In genomic region chr20:63642518-63643247, GRCh38 we compare ENCODE assay signal across 8 cellular contexts. TPM values are rescaled to one million over a fixed set of nuclear protein-coding genes. Genes with fewer than 3 reads are reported as not detected.
DNase-seq lines count a peak whose midpoint lies in the region; ATAC-seq and TF ChIP-seq lines count a peak whose summit lies in the region.

No MANE protein-coding gene starts in this region.

- intact Hi-C loops in breast epithelium (cut with DNase I; ENCODE audit: low total_unique reads) = no loop called here
- intact Hi-C loops in naive thymus-derived CD4-positive, alpha-beta T cell (cut with micrococcal nuclease) = loop anchor here (1.0 kb wide), 7 partner anchors 11 to 154 kb away; partner anchors contain the start of genes RTEL1 (in 1 of the 2) and STMN3 (in 1 of the 2)

- H3K27me3 Mint-ChIP-seq in CD4-positive, CD25-positive, alpha-beta regulatory T cell = no peaks in the 10 kb centered on the region
- peaks cover 0 to 2% (median 0%) of the 10 kb centered on the region in 5 donors for H3K27me3 Mint-ChIP-seq in naive thymus-derived CD4-positive, alpha-beta T cell

- H3K27me3 ChIP-seq in CD4-positive, CD25-positive, alpha-beta regulatory T cell (ENCODE audit: control insufficient read depth, insufficient read depth, low read length) = no peaks in the 10 kb centered on the region
- no peaks in the 10 kb centered on the region for H3K27me3 ChIP-seq in breast epithelium
- no peaks in the 10 kb centered on the region for H3K27me3 ChIP-seq in naive thymus-derived CD4-positive, alpha-beta T cell (ENCODE audit: control insufficient read depth in 2 of 2, insufficient read depth in 2 of 2, low read length in 2 of 2)

- CTCF ChIA-PET in naive thymus-derived CD4-positive, alpha-beta T cell (lab: Charles Lee) = interaction anchor here (1.2 to 2.4 kb wide), 7 partner anchors 11 to 105 kb away, joined by 3 to 13 read pairs (median 9); partner anchors contain the start of gene PTK6

- POLR2A ChIA-PET in naive thymus-derived CD4-positive, alpha-beta T cell (lab: Charles Lee) = interaction anchor here (1.1 to 10.8 kb wide), 18 partner anchors 9 to 337 kb away, joined by 3 to 552 read pairs (median 8); partner anchors contain the start of genes ARFRP1, GMEB2, HELZ2 and LIME1

- peaks cover 0 to 1% (median 0%) of the 10 kb centered on the region in 7 donors for H3K9me3 Mint-ChIP-seq in CD4-positive, CD25-positive, alpha-beta regulatory T cell
- H3K9me3 Mint-ChIP-seq in naive thymus-derived CD4-positive, alpha-beta T cell = no peaks in the 10 kb centered on the region

- no peaks in the 10 kb centered on the region for H3K9me3 ChIP-seq in CD4-positive, CD25-positive, alpha-beta regulatory T cell (ENCODE audit: control insufficient read depth in 2 of 2, low read length in 2 of 2)
- no peaks in the 10 kb centered on the region for H3K9me3 ChIP-seq in breast epithelium
- no peaks in the 10 kb centered on the region for H3K9me3 ChIP-seq in naive thymus-derived CD4-positive, alpha-beta T cell (ENCODE audit: control insufficient read depth in 2 of 3, low read length in 3 of 3)

- peaks cover 35% of the 10 kb centered on the region for H3K4me1 ChIP-seq in CD4-positive, CD25-positive, alpha-beta regulatory T cell (ENCODE audit: control insufficient read depth, insufficient read depth, low read length, poor library complexity, severe bottlenecking)
- H3K4me1 ChIP-seq in breast epithelium = peaks cover 0 to 3% of the 10 kb centered on the region in 2 donors
- H3K4me1 ChIP-seq in naive thymus-derived CD4-positive, alpha-beta T cell (ENCODE audit: control insufficient read depth in 2 of 2, insufficient read depth in 2 of 2, low read length in 2 of 2) = peaks cover 16 to 17% of the 10 kb centered on the region in 2 donors

- H3K27ac ChIP-seq in CD4-positive, CD25-positive, alpha-beta regulatory T cell (ENCODE audit: insufficient read depth, low read length, poor library complexity, severe bottlenecking) = peak overlapping the region; percentile 77
- H3K27ac ChIP-seq in breast epithelium = peak overlapping the region; percentile 77 to 86
- peak overlapping the region; percentile 72 for H3K27ac ChIP-seq in naive thymus-derived CD4-positive, alpha-beta T cell (ENCODE audit: low read depth, low read length)

- no peak for TF ChIP-seq CTCF in breast epithelium (IDR thresholded peaks at IDR 0.05)

- peaks cover 15% of the 10 kb centered on the region for H3K36me3 Mint-ChIP-seq in CD4-positive, CD25-positive, alpha-beta regulatory T cell
- peaks cover 0 to 9% (median 6%) of the 10 kb centered on the region in 5 donors for H3K36me3 Mint-ChIP-seq in naive thymus-derived CD4-positive, alpha-beta T cell

- no peak for DNase-seq in CD4-positive, CD25-positive, alpha-beta regulatory T cell
- DNase-seq in breast epithelium (ENCODE audit: low spot score in 2 of 2) (peak in 1 of 2 donors; percentile 43), DMS79 (lab: John Stamatoyannopoulos, UW) (no peak)
- peak in 1 of 9 donors; percentile 36 for DNase-seq in naive thymus-derived CD4-positive, alpha-beta T cell
- DNase-seq in stimulated activated CD4-positive, alpha-beta T cell treated with anti-CD3 and anti-CD28 coated beads, Interleukin-2, amount 100 ng/mL, for 48 hours = no peak

- peak overlapping the region in 1 of 3 donors; percentile 83 for H3K27ac Mint-ChIP-seq in CD4-positive, CD25-positive, alpha-beta regulatory T cell
- H3K27ac Mint-ChIP-seq in naive thymus-derived CD4-positive, alpha-beta T cell = peak overlapping the region in 7 of 9 donors; percentile 70 to 87 (median 80)

- H3K4me1 Mint-ChIP-seq in CD4-positive, CD25-positive, alpha-beta regulatory T cell = peaks cover 0 to 25% (median 12%) of the 10 kb centered on the region in 4 donors
- H3K4me1 Mint-ChIP-seq in naive thymus-derived CD4-positive, alpha-beta T cell = peaks cover 16 to 35% (median 27%) of the 10 kb centered on the region in 7 donors

- no peak for ATAC-seq in CD4-positive, CD25-positive, alpha-beta regulatory T cell (ENCODE audit: low read depth in 2 of 2)
- peak; percentile 4 for ATAC-seq in HG03135 (IDR thresholded peaks at IDR 0.05; ENCODE audit: unreplicated experiment)
- no peak for ATAC-seq in naive thymus-derived CD4-positive, alpha-beta T cell
- no peak for ATAC-seq in GM21825 (IDR thresholded peaks at IDR 0.05; ENCODE audit: unreplicated experiment)
- no peak for ATAC-seq in GM18858 (IDR thresholded peaks at IDR 0.05; ENCODE audit: unreplicated experiment)

- no peaks in the 10 kb centered on the region for H3K36me3 ChIP-seq in CD4-positive, CD25-positive, alpha-beta regulatory T cell (ENCODE audit: control insufficient read depth, insufficient read depth, low read length)
- no peaks in the 10 kb centered on the region for H3K36me3 ChIP-seq in breast epithelium
- peaks cover 0 to 9% (median 0%) of the 10 kb centered on the region in 3 experiments for H3K36me3 ChIP-seq in naive thymus-derived CD4-positive, alpha-beta T cell (ENCODE audit: control insufficient read depth in 2 of 3, insufficient read depth in 3 of 3, low read length in 3 of 3)

- no peak overlapping the region for H3K4me3 ChIP-seq in CD4-positive, CD25-positive, alpha-beta regulatory T cell (ENCODE audit: low read depth, low read length)
- H3K4me3 ChIP-seq in breast epithelium = peak overlapping the region; percentile 37 to 66 (median 63)
- H3K4me3 ChIP-seq in naive thymus-derived CD4-positive, alpha-beta T cell (ENCODE audit: low read length) = peak overlapping the region; percentile 9

- peak overlapping the region; percentile 65 to 86 (median 74) for H3K4me3 Mint-ChIP-seq in CD4-positive, CD25-positive, alpha-beta regulatory T cell
- H3K4me3 Mint-ChIP-seq in naive thymus-derived CD4-positive, alpha-beta T cell = peak overlapping the region; percentile 21 to 92 (median 70)

- TF ChIP-seq POLR2A in breast epithelium (IDR thresholded peaks at IDR 0.05) = no peak

RNA-seq across cellular contexts. Expression of gene STMN3, which starts 10.5 kb away (rescaled TPM):
- 64.6 TPM for total RNA-seq in CD4-positive, CD25-positive, alpha-beta regulatory T cell
- 10 to 100 TPM; 11.7 to 13.5 (median 12.5) TPM for polyA plus RNA-seq in CD4-positive, CD25-positive, alpha-beta regulatory T cell
- total RNA-seq in breast epithelium = 10 to 100 TPM; 11.8 to 19.6 (median 17.7) TPM
- total RNA-seq in naive thymus-derived CD4-positive, alpha-beta T cell = 100 to 1,000 TPM in 2 of 5 experiments, 10 to 100 TPM in 3; 34.2 to 122 (median 70.3) TPM
- polyA plus RNA-seq in naive thymus-derived CD4-positive, alpha-beta T cell = 10 to 100 TPM; 33.5 to 37.0 TPM

RNA-seq across cellular contexts. Expression of gene RTEL1, which starts 15.4 kb away (rescaled TPM):
- total RNA-seq in CD4-positive, CD25-positive, alpha-beta regulatory T cell = 38.3 TPM
- 1 to 10 TPM; 1.8 to 3.7 (median 2.7) TPM for polyA plus RNA-seq in CD4-positive, CD25-positive, alpha-beta regulatory T cell
- 10 to 100 TPM; 12.5 to 22.3 (median 15.1) TPM for total RNA-seq in breast epithelium
- 10 to 100 TPM; 28.4 to 47.2 (median 32.4) TPM for total RNA-seq in naive thymus-derived CD4-positive, alpha-beta T cell
- polyA plus RNA-seq in naive thymus-derived CD4-positive, alpha-beta T cell = 1 to 10 TPM; 1.9 to 8.6 TPM

RNA-seq across cellular contexts. Expression of gene GMEB2, which starts 15.8 kb away (rescaled TPM):
- 21.9 TPM for total RNA-seq in CD4-positive, CD25-positive, alpha-beta regulatory T cell
- 10 to 100 TPM in 2 of 4 donors, 1 to 10 TPM in 2; 8.3 to 10.5 (median 9.4) TPM for polyA plus RNA-seq in CD4-positive, CD25-positive, alpha-beta regulatory T cell
- 10 to 100 TPM in 2 of 3 donors, 1 to 10 TPM in 1; 6.6 to 11.0 (median 10.2) TPM for total RNA-seq in breast epithelium
- 10 to 100 TPM; 17.4 to 30.2 (median 24.6) TPM for total RNA-seq in naive thymus-derived CD4-positive, alpha-beta T cell
- 10 to 100 TPM; 11.0 to 21.9 TPM for polyA plus RNA-seq in naive thymus-derived CD4-positive, alpha-beta T cell

RNA-seq across cellular contexts. Expression of gene TNFRSF6B, which starts 53.8 kb away (rescaled TPM):
- total RNA-seq in CD4-positive, CD25-positive, alpha-beta regulatory T cell = not detected
- polyA plus RNA-seq in CD4-positive, CD25-positive, alpha-beta regulatory T cell = not detected
- 10 to 100 TPM in 1 of 3 donors, 1 to 10 TPM in 2; 2.8 to 40.0 (median 7.4) TPM for total RNA-seq in breast epithelium
- total RNA-seq in naive thymus-derived CD4-positive, alpha-beta T cell = under 1 TPM in 1 of 5 experiments, not detected in 4; 0.74 TPM
- polyA plus RNA-seq in naive thymus-derived CD4-positive, alpha-beta T cell = under 1 TPM in 1 of 2 donors, not detected in 1; 0.22 TPM
